In the genomic region with DNA sequence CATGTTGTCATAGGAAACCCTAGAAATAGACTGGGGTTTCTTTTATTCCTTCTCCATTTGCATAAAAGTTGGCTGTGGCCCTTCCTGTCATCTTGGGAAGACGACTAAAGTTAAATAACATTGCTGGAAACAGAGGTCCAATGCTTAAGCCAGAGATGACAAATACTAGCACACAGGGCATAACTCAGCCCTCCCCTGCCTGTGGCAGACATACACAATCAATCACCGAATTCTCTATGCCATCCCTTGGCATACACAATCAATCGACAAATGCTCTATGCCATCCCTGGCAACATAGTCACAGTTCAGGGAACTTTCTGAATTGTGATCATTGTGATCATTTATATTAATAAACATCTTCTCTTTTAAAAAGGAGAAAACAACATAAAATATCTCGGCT, we compare ENCODE assay signal across 9 cellular contexts.
"Had no signal": no experiment of that assay in that cellular context is flagged by ENCODE, and none has a peak within 500 bp of the region (broad histone marks: within the 10 kb centered on the region; RNA-seq: fewer than 3 reads in every experiment).

No MANE protein-coding gene starts in this region.

- FAIRE-seq: H54 had no signal

- H3K4me1 ChIP-seq: HAP-1 had no signal

- H3K9me3 ChIP-seq: HAP-1 had no signal

- H3K4me3 Mint-ChIP-seq: GM23338, H9, HFFc6 had no signal

- ATAC-seq: GM23338 had no signal

- DNase-seq: GM23248, GOT3, H7, H9, HCEC 1CT, HFFc6 had no signal

- H3K4me2 ChIP-seq: GM23338 had no signal

- H3K4me3 ChIP-seq: GM23248, GM23338, HAP-1 had no signal

- H3K27ac Mint-ChIP-seq: GM23338, H9, HFFc6 had no signal

- H3K9me3 Mint-ChIP-seq: GM23338, H9 had no signal

- H3K27ac ChIP-seq: GM23248 had no signal

- H3K36me3 ChIP-seq: HAP-1 had no signal

- H3K9ac ChIP-seq: GM23248 had no signal

- H2AFZ ChIP-seq: GM23248, GM23338 had no signal
